Comparison of ENCODE assay signal across 1 cellular context in genomic region chr4:78548889-78549288, GRCh38. TPM values are rescaled to one million over a fixed set of nuclear protein-coding genes. Genes with fewer than 3 reads are reported as not detected.
"Had no signal": no experiment of that assay in that cellular context is flagged by ENCODE, and none has a peak within 500 bp of the region (broad histone marks: within the 10 kb centered on the region; RNA-seq: fewer than 3 reads in every experiment).

No MANE protein-coding gene starts in this region.

RNA-seq across cellular contexts. Expression of gene ANXA3, which starts 2.7 kb away (rescaled TPM):
- total RNA-seq: G401 had no signal
